ENCODE assay signal across 12 cellular contexts in genomic region chr7:55185941-55186609, GRCh38.
DNase-seq lines count a peak whose midpoint lies in the region; ATAC-seq, FAIRE-seq and TF ChIP-seq lines count a peak whose summit lies in the region.
"Had no signal": no experiment of that assay in that cellular context is flagged by ENCODE, and none has a peak within 500 bp of the region (broad histone marks: within the 10 kb centered on the region; RNA-seq: fewer than 3 reads in every experiment).

No MANE protein-coding gene starts in this region.

- no peak for FAIRE-seq in HepG2 (lab: Jason Lieb, UNC)

- peak; percentile 21; the same call in 1 of the 2 replicates for TF ChIP-seq RAD21 in HepG2 (CRISPR knock-in tag; IDR thresholded peaks at IDR 0.05)

- peaks cover 96% of the 10 kb centered on the region for H3K4me1 ChIP-seq in HepG2 (ENCODE audit: insufficient read depth, low read length)
- H3K4me1 ChIP-seq in mucosa of descending colon (ENCODE audit: low read depth) = peaks cover 14% of the 10 kb centered on the region
- H3K4me1 ChIP-seq in effector memory CD4-positive, alpha-beta T cell (ENCODE audit: control insufficient read depth, insufficient read depth, low read length, poor library complexity, severe bottlenecking) = no peaks in the 10 kb centered on the region

- peak overlapping the region; percentile 58 for H3K27ac ChIP-seq in brain microvascular endothelial cell
- H3K27ac ChIP-seq in HepG2 (ENCODE audit: extremely low read length, insufficient read depth, low read length) = peak overlapping the region; percentile 99
- H3K27ac ChIP-seq in effector memory CD4-positive, alpha-beta T cell (ENCODE audit: insufficient read depth, low read length, poor library complexity, severe bottlenecking) = no peak overlapping the region
- H3K27ac ChIP-seq: cardiac muscle cell, lower lobe of right lung had no signal

- H2AFZ ChIP-seq in HepG2 (ENCODE audit: low read length) = no peak overlapping the region

- H3K36me3 ChIP-seq in brain microvascular endothelial cell (replicated peaks) (peaks cover 41% of the 10 kb centered on the region), HepG2 (replicated peaks in 1 of 2; ENCODE audit: control insufficient read depth in 1 of 2, insufficient read depth in 2 of 2, low read length in 2 of 2) (peaks cover 2 to 18% of the 10 kb centered on the region in 2 experiments; a peak in 3 of 5 replicates), mucosa of descending colon (ENCODE audit: low read depth) (no peaks in the 10 kb centered on the region)
- no peaks in the 10 kb centered on the region for H3K36me3 ChIP-seq in effector memory CD4-positive, alpha-beta T cell (ENCODE audit: control insufficient read depth, insufficient read depth, low read length)
- H3K36me3 ChIP-seq: cardiac muscle cell had no signal

- TF ChIP-seq CTCF in brain microvascular endothelial cell (IDR thresholded peaks at IDR 0.05; ENCODE audit: low read depth, low read length, missing control alignments) = no peak
- TF ChIP-seq CTCF in HepG2 (CRISPR knock-in tag; IDR thresholded peaks at IDR 0.05) = no peak
- TF ChIP-seq CTCF in mucosa of descending colon (IDR thresholded peaks at IDR 0.05) = no peak

- peak; percentile 75 for ATAC-seq in HepG2
- ATAC-seq in mucosa of descending colon = no peak
- no peak for ATAC-seq in HG02571 (IDR thresholded peaks at IDR 0.05; ENCODE audit: unreplicated experiment)
- ATAC-seq: lower lobe of right lung had no signal

- no peaks in the 10 kb centered on the region for H3K9me3 ChIP-seq in HepG2 (ENCODE audit: low read length)
- H3K9me3 ChIP-seq in mucosa of descending colon = no peaks in the 10 kb centered on the region
- H3K9me3 ChIP-seq in effector memory CD4-positive, alpha-beta T cell (ENCODE audit: control insufficient read depth, low read length) = no peaks in the 10 kb centered on the region
- H3K9me3 ChIP-seq: lower lobe of right lung had no signal

- peaks cover 43% of the 10 kb centered on the region for H3K79me2 ChIP-seq in HepG2 (ENCODE audit: insufficient read depth, low read length)

- peak overlapping the region; percentile 89 for H3K4me2 ChIP-seq in HepG2 (ENCODE audit: low read depth, low read length)

- no peak for TF ChIP-seq POLR2A in HepG2 (IDR thresholded peaks at IDR 0.05; ENCODE audit: insufficient read depth in 1 of 2, low read depth in 2 of 2, low read length in 2 of 2)

- H3K27me3 ChIP-seq in brain microvascular endothelial cell (replicated peaks) (no peaks in the 10 kb centered on the region), HepG2 (ENCODE audit: control insufficient read depth in 1 of 2, insufficient read depth in 2 of 2, low read length in 2 of 2) (no peaks in the 10 kb centered on the region)
- H3K27me3 ChIP-seq in effector memory CD4-positive, alpha-beta T cell (replicated peaks; ENCODE audit: control insufficient read depth, insufficient read depth, low read length, poor library complexity, severe bottlenecking) = no peaks in the 10 kb centered on the region
- H3K27me3 ChIP-seq: cardiac muscle cell had no signal

- TF ChIP-seq EP300 in HepG2 (IDR thresholded peaks at IDR 0.05; ENCODE audit: low read depth in 2 of 2, low read length in 2 of 2) (peak in 1 of 2 experiments; percentile 62; a peak in 2 of 4 replicates), HepG2 (CRISPR knock-in tag; IDR thresholded peaks at IDR 0.05; ENCODE audit: borderline replicate concordance) (peak; percentile 48; the same call in 1 of the 2 replicates)

- DNase-seq in AG08395 (ENCODE audit: low spot score) (peak; percentile 94), HK-2 (ENCODE audit: unreplicated experiment) (peak; percentile 91), brain microvascular endothelial cell (peak; percentile 93), HepG2 (ENCODE audit: low spot score) (peak; percentile 78), NCI-H774 (lab: John Stamatoyannopoulos, UW) (no peak), mucosa of descending colon (no peak)
- DNase-seq in effector memory CD4-positive, alpha-beta T cell = no peak
- DNase-seq: activated CD4-positive, alpha-beta T cell treated with anti-CD3 and anti-CD28 coated beads, Interleukin-2, amount 10 ng/mL, durations not matched to agents 7 days and 5 days; DMS 273 treated with DMSO at 0.1 percent for 48 hours; lower lobe of right lung had no signal

- intact Hi-C loops in HepG2 (cut with micrococcal nuclease; ENCODE audit: unreplicated experiment) (no loop called here), mucosa of descending colon (cut with DNase I, micrococcal nuclease) (no loop called here)

- no TSS peak for BruUV-seq in HepG2 (replicated peaks; lab: Mats Ljungman, UMichigan)

- 57% methylated on average over 11 of the region's 15 CpGs for WGBS in HepG2 (ENCODE audit: low lambda C conversion rate)

- peak overlapping the region; percentile 84 for H3K9ac ChIP-seq in HepG2 (ENCODE audit: insufficient read depth, low read depth, low read length)

- CTCF ChIA-PET in HepG2 (lab: Yijun Ruan, JAX; ENCODE audit: low intra/inter-chr PET ratio, low total read pairs) = no interaction called here

- in situ Hi-C loops in brain microvascular endothelial cell (cut with HindIII; ENCODE audit: low pct_ligation_motif_present, low sequenced_read_pairs) = no loop called here
- in situ Hi-C loops in HepG2 (cut with HindIII; ENCODE audit: extremely low pct_ligation_motif_present, low pct_unique_long_range_greater_than_20kb) = no loop called here

- POLR2A ChIA-PET in HepG2 (lab: Yijun Ruan, JAX) = interaction anchor here (1.0 to 4.6 kb wide), 5 partner anchors 8 to 180 kb away, joined by 3 to 275 read pairs (median 4); no protein-coding TSS in a partner anchor

- H4K20me1 ChIP-seq in HepG2 (ENCODE audit: insufficient read depth, low read length) = no peaks in the 10 kb centered on the region

- H3K4me3 ChIP-seq in brain microvascular endothelial cell (ENCODE audit: low read depth, low read length) = no peak overlapping the region
- peak overlapping the region in 1 of 3 experiments; percentile 70; a peak in 2 of 6 replicates for H3K4me3 ChIP-seq in HepG2 (replicated peaks in 1 of 3; ENCODE audit: insufficient read depth in 1 of 3, low read depth in 2 of 3, low read length in 3 of 3)
- no peak overlapping the region for H3K4me3 ChIP-seq in mucosa of descending colon
- no peak overlapping the region for H3K4me3 ChIP-seq in effector memory CD4-positive, alpha-beta T cell (ENCODE audit: insufficient read depth, low read depth, low read length, poor library complexity, severe bottlenecking)
- H3K4me3 ChIP-seq: cardiac muscle cell, lower lobe of right lung had no signal

TF ChIP-seq in HepG2, 621 proteins besides CTCF, POLR2A, EP300 and RAD21 (continues in another document):
- TF ChIP-seq ZBTB4 (CRISPR knock-in tag; IDR thresholded peaks at IDR 0.05; ENCODE audit: borderline replicate concordance) = 0 out of 2 replicates have a peak, but pooled peaks have one; percentile 30
- TF ChIP-seq ZNF292 (CRISPR knock-in tag; IDR thresholded peaks at IDR 0.05; ENCODE audit: borderline replicate concordance, low read depth) = no peak; the same call in 1 of the 2 replicates
- TF ChIP-seq ZNF572 (CRISPR knock-in tag; IDR thresholded peaks at IDR 0.05) = peak; percentile 78; the same call in 1 of the 2 replicates
- TF ChIP-seq, protein P1, sequence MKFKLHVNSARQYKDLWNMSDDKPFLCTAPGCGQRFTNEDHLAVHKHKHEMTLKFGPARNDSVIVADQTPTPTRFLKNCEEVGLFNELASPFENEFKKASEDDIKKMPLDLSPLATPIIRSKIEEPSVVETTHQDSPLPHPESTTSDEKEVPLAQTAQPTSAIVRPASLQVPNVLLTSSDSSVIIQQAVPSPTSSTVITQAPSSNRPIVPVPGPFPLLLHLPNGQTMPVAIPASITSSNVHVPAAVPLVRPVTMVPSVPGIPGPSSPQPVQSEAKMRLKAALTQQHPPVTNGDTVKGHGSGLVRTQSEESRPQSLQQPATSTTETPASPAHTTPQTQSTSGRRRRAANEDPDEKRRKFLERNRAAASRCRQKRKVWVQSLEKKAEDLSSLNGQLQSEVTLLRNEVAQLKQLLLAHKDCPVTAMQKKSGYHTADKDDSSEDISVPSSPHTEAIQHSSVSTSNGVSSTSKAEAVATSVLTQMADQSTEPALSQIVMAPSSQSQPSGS (CRISPR knock-in tag; IDR thresholded peaks at IDR 0.05) = 0 out of 2 replicates have a peak, but pooled peaks have one; percentile 27
- 0 out of 4 replicates have a peak, but pooled peaks of 1 of the 2 experiments have one; percentile 37 for TF ChIP-seq KLF16 (CRISPR knock-in tag; IDR thresholded peaks at IDR 0.05)
- no peak for TF ChIP-seq TOE1 (CRISPR knock-in tag; IDR thresholded peaks at IDR 0.05)
- peak; percentile 84 for TF ChIP-seq JUND (CRISPR knock-in tag; IDR thresholded peaks at IDR 0.05)
- TF ChIP-seq TMF1 (CRISPR knock-in tag; IDR thresholded peaks at IDR 0.05; ENCODE audit: low read depth) = no peak
- no peak for TF ChIP-seq HCFC1 (IDR thresholded peaks at IDR 0.05; ENCODE audit: low read depth, low read length)
- no peak for TF ChIP-seq ZNF10 (CRISPR knock-in tag; IDR thresholded peaks at IDR 0.05; ENCODE audit: borderline replicate concordance, low read depth)
- TF ChIP-seq ZNF33B (CRISPR knock-in tag; IDR thresholded peaks at IDR 0.05) = no peak
- TF ChIP-seq SIN3A (IDR thresholded peaks at IDR 0.05; ENCODE audit: borderline replicate concordance, low read depth, low read length) = 0 out of 2 replicates have a peak, but pooled peaks have one; percentile 8
- TF ChIP-seq FOSL1 (CRISPR knock-in tag; IDR thresholded peaks at IDR 0.05; ENCODE audit: borderline replicate concordance) = peak; percentile 73

Comparison
In these comparisons a context has a peak if more than half of its experiments do, and no peak if none do; other contexts are left out.
1. DNase-seq: peak in AG08395 (single experiment), HK-2 (single experiment), brain microvascular endothelial cell (single experiment) and HepG2 (single experiment); none in NCI-H774 (single experiment), mucosa of descending colon (0 of 3) and effector memory CD4-positive, alpha-beta T cell (0 of 3).